1 cellular context compared by ENCODE assay signal in genomic region chr16:89764711-89765201, GRCh38.
TF ChIP-seq lines count a peak whose summit lies in the region.

No MANE protein-coding gene starts in this region.

TF ChIP-seq in SK-N-SH, 30 proteins besides CTCF, POLR2A, EP300 and RAD21:
- TF ChIP-seq REST (IDR thresholded peaks at IDR 0.05; ENCODE audit: low read depth, low read length) (no peak), IRF3 (IDR thresholded peaks at IDR 0.05; ENCODE audit: low read depth, low read length) (no peak), FOXJ3 (CRISPR knock-in tag; IDR thresholded peaks at IDR 0.05) (no peak), USF1 (IDR thresholded peaks at IDR 0.05; ENCODE audit: borderline replicate concordance, low read depth) (no peak), JUND (IDR thresholded peaks at IDR 0.05) (no peak)
